ENCODE assay signal across 8 cellular contexts in genomic region chr1:212488436-212489283, GRCh38. TPM values are rescaled to one million over a fixed set of nuclear protein-coding genes. Genes with fewer than 3 reads are reported as not detected.
A peak's percentile ranks its signal among the peaks of the same experiment; 100 is the strongest.
DNase-seq lines count a peak whose midpoint lies in the region; ATAC-seq lines count a peak whose summit lies in the region.

No MANE protein-coding gene starts in this region.

- peak; percentile 27 for DNase-seq in stimulated activated CD4-positive, alpha-beta T cell treated with anti-CD3 and anti-CD28 coated beads, Interleukin-15, amount 100 ng/mL, for 24 hours
- no peak for DNase-seq in stimulated activated CD4-positive, alpha-beta T cell treated with anti-CD3 and anti-CD28 coated beads, Interleukin-4, amount 100 ng/mL, for 4 hours
- DNase-seq in NCI-H774 (lab: John Stamatoyannopoulos, UW) (peak; percentile 91), cerebellum (ENCODE audit: low spot score) (peak; percentile 6), midbrain (lab: John Stamatoyannopoulos, UW) (peak; percentile 72), DMS79 (lab: John Stamatoyannopoulos, UW) (no peak), NCI-H2171 treated with DMSO at 0.1 percent for 48 hours (lab: John Stamatoyannopoulos, UW) (no peak)

- ATAC-seq in HG02610 (IDR thresholded peaks at IDR 0.05; ENCODE audit: unreplicated experiment), result peak; percentile 61

RNA-seq across cellular contexts. Expression of gene NENF, which starts 55.9 kb away (rescaled TPM):
- 9.5 TPM for total RNA-seq in cerebellum

Comparison
In these comparisons a context has a peak if more than half of its experiments do, and no peak if none do; other contexts are left out.
1. DNase-seq: peak in stimulated activated CD4-positive, alpha-beta T cell treated with anti-CD3 and anti-CD28 coated beads, Interleukin-15, amount 100 ng/mL, for 24 hours (single experiment), NCI-H774 (single experiment), cerebellum (single experiment) and midbrain (single experiment); none in stimulated activated CD4-positive, alpha-beta T cell treated with anti-CD3 and anti-CD28 coated beads, Interleukin-4, amount 100 ng/mL, for 4 hours (0 of 2), DMS79 (single experiment) and NCI-H2171 treated with DMSO at 0.1 percent for 48 hours (single experiment).